ENCODE assay signal across 12 cellular contexts in the genomic region with DNA sequence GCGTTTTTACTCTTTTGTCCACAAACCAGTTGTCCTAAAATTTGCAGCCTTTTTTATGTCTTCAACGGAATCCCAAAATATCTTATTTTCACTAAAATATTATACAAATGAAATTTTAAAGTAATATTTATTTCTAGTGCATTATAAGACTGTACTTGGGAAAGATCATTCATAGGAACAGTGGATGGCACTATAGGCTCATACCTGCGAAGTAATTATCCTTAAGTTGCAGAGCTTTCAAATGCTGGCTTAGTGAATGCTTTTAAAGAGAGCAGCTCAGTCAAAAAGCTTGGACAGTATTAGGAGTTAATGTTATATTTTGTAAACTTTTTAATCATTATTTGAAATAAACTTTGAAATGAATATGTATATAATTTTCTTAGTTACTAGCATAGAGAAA.
DNase-seq lines count a peak whose midpoint lies in the region; ATAC-seq and TF ChIP-seq lines count a peak whose summit lies in the region.
"Had no signal": no experiment of that assay in that cellular context is flagged by ENCODE, and none has a peak within 500 bp of the region (broad histone marks: within the 10 kb centered on the region; RNA-seq: fewer than 3 reads in every experiment).

No MANE protein-coding gene starts in this region.

- no peak overlapping the region for H3K27ac Mint-ChIP-seq in HFFc6
- H3K27ac Mint-ChIP-seq: memory B cell; T-helper 1 cell treated with Interleukin-12 subunit alpha and Interleukin-12 subunit beta and Interleukin-4 antibody, amounts not matched to agents 30 μg/mL and 1 μg/mL, for 36 hours had no signal

- WGBS in body of pancreas, 2 donors = 91 to 95% methylated on average over 3 of the region's 3 CpGs

- H3K36me3 ChIP-seq in body of pancreas (replicated peaks in 1 of 2; ENCODE audit: insufficient read depth in 1 of 2, low read depth in 2 of 2) (no peaks in the 10 kb centered on the region), kidney epithelial cell (ENCODE audit: control insufficient read depth, insufficient read depth, low read length) (no peaks in the 10 kb centered on the region)
- H3K36me3 ChIP-seq: adrenal gland had no signal

- H3K4me3 ChIP-seq in body of pancreas = no peak overlapping the region
- no peak overlapping the region for H3K4me3 ChIP-seq in kidney epithelial cell (ENCODE audit: low read depth, low read length)
- H3K4me3 ChIP-seq: adrenal gland had no signal

- H3K4me3 Mint-ChIP-seq in HFFc6 = no peak overlapping the region
- H3K4me3 Mint-ChIP-seq: memory B cell; T-helper 1 cell treated with Interleukin-12 subunit alpha and Interleukin-12 subunit beta and Interleukin-4 antibody, amounts not matched to agents 30 μg/mL and 1 μg/mL, for 36 hours had no signal

- no peaks in the 10 kb centered on the region for H3K9me3 ChIP-seq in body of pancreas
- H3K9me3 ChIP-seq: adrenal gland had no signal

- no peaks in the 10 kb centered on the region for H3K4me1 ChIP-seq in body of pancreas
- H3K4me1 ChIP-seq: adrenal gland had no signal

- no peaks in the 10 kb centered on the region for H3K27me3 ChIP-seq in body of pancreas
- H3K27me3 ChIP-seq in kidney epithelial cell (ENCODE audit: control insufficient read depth, insufficient read depth, low read length) = no peaks in the 10 kb centered on the region
- H3K27me3 ChIP-seq: adrenal gland had no signal

- TF ChIP-seq CTCF in AG09319 (IDR thresholded peaks at IDR 0.05; ENCODE audit: low read depth, low read length) (peak; percentile 18), HFFc6 (IDR thresholded peaks at IDR 0.05) (peak; percentile 23; the same call in 1 of the 2 replicates), body of pancreas (IDR thresholded peaks at IDR 0.05) (peak in 4 of 7 experiments; percentile 14 to 40 (median 26)), kidney epithelial cell (IDR thresholded peaks at IDR 0.05; ENCODE audit: insufficient read depth, low read length, poor library complexity, severe bottlenecking) (peak; percentile 21)

- DNase-seq in AG09319 (ENCODE audit: extremely low read depth, low read depth) (peak; percentile 12), HFFc6 (no peak), body of pancreas (no peak), kidney epithelial cell (ENCODE audit: low read depth) (no peak), iPS-NIHi11 (ENCODE audit: low spot score) (no peak)
- no peak for DNase-seq in activated T-cell treated with anti-CD3 and anti-CD28 coated beads, Interleukin-2, amount 50 U/mL, for 1 hour
- DNase-seq: adrenal gland, KBM-7 had no signal

- TF ChIP-seq POLR2A in body of pancreas (IDR thresholded peaks at IDR 0.05) = no peak
- TF ChIP-seq POLR2A in GM18505 (IDR thresholded peaks at IDR 0.05; ENCODE audit: borderline replicate concordance, extremely low read depth, insufficient read depth, insufficient read length) = no peak

- H3K4me1 Mint-ChIP-seq in HFFc6 (ENCODE audit: low read depth) = peaks cover 11% of the 10 kb centered on the region; the same call in 1 of the 2 replicates
- H3K4me1 Mint-ChIP-seq: memory B cell had no signal

- no peaks in the 10 kb centered on the region for H3K36me3 Mint-ChIP-seq in HFFc6 (ENCODE audit: low read depth)

- H3K27me3 Mint-ChIP-seq in HFFc6 (ENCODE audit: insufficient read depth) = no peaks in the 10 kb centered on the region
- H3K27me3 Mint-ChIP-seq: memory B cell had no signal

- intact Hi-C loops in body of pancreas (cut with DNase I) = no loop called here

- no peaks in the 10 kb centered on the region for H3K9me3 Mint-ChIP-seq in HFFc6
- H3K9me3 Mint-ChIP-seq: memory B cell; T-helper 1 cell treated with Interleukin-12 subunit alpha and Interleukin-12 subunit beta and Interleukin-4 antibody, amounts not matched to agents 30 μg/mL and 1 μg/mL, for 36 hours had no signal

- no peak for ATAC-seq in body of pancreas
- ATAC-seq in GM19328 (IDR thresholded peaks at IDR 0.05; ENCODE audit: unreplicated experiment) = no peak
- ATAC-seq in GM18505 (IDR thresholded peaks at IDR 0.05; ENCODE audit: unreplicated experiment) = no peak

- no peak overlapping the region for H3K27ac ChIP-seq in body of pancreas
- H3K27ac ChIP-seq: adrenal gland had no signal
